8 cellular contexts compared by ENCODE assay signal in the genomic region with DNA sequence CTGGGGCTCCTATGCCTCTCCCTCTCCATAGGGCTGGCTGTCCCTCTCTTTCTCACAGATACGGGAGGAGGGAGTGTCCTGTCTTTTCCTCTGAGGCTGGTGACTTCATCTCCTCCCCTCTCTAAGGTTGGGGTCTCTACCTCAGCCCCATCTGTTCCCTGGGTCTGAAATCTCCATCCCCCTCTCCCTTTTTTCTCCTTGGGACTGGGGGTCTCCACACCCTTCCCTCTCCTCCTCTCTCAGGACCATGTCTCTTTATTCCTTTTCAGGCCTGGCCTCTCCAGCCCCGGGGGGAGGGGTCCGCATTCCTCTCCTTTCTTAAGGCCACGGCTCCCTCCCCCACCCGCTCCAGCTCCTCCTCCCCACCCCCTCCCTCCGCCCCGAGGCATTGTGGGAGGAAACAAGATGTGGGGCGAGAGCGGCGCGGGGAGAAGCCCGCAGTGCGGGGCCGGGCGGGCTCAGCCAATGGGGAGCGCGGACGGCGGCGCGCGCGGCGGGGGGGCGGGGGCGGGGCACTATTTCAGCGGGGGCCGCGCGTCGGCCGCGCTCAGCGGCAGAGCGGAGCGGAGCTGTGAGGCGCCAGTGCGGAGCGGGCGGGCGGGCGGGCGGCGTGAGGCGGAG. TPM values are rescaled to one million over a fixed set of nuclear protein-coding genes. Genes with fewer than 3 reads are reported as not detected.
DNase-seq lines count a peak whose midpoint lies in the region; ATAC-seq and TF ChIP-seq lines count a peak whose summit lies in the region.

A gene (plus strand): TSS at position 550 of the 621 bp plus-strand sequence. CDS start 3,672 bp downstream, outside the sequence.

- peaks cover 32% of the 10 kb centered on the region for H3K36me3 ChIP-seq in BLaER1
- peaks cover 11 to 29% of the 10 kb centered on the region in 2 donors for H3K36me3 ChIP-seq in duodenal mucosa (ENCODE audit: control insufficient read depth in 1 of 2, insufficient read depth in 2 of 2, low read length in 2 of 2)

- no peak for TF ChIP-seq CTCF in lower leg skin (IDR thresholded peaks at IDR 0.05)

- H3K9me3 Mint-ChIP-seq in activated CD4-positive, alpha-beta memory T cell treated with anti-CD3 and anti-CD28 coated beads, Interleukin-2, amount 10 ng/mL, durations not matched to agents 7 days and 5 days, result no peaks in the 10 kb centered on the region

- peak within 1 kb of the TSS; percentile 73 for H3K27ac Mint-ChIP-seq in activated CD4-positive, alpha-beta memory T cell treated with anti-CD3 and anti-CD28 coated beads, Interleukin-2, amount 10 ng/mL, durations not matched to agents 7 days and 5 days

- H3K27ac ChIP-seq in BLaER1, result peak within 1 kb of the TSS; percentile 95
- peak within 1 kb of the TSS; percentile 86 for H3K27ac ChIP-seq in duodenal mucosa (ENCODE audit: low read depth, low read length)

- WGBS in lower leg skin, 2 donors, result 0 to 1% methylated on average over 12 to 14 of the region's 45 CpGs

- H3K4me1 ChIP-seq in BLaER1 (peaks cover 53% of the 10 kb centered on the region), duodenal mucosa (ENCODE audit: control insufficient read depth in 1 of 2, insufficient read depth in 2 of 2, low read length in 2 of 2) (peaks cover 31 to 34% of the 10 kb centered on the region in 2 donors)

- CTCF ChIA-PET in activated CD4-positive, alpha-beta memory T cell treated with anti-CD3 and anti-CD28 coated beads, Interleukin-2, amount 10 ng/mL, durations not matched to agents 7 days and 5 days (lab: Charles Lee), result interaction anchor here (0.9 to 2.7 kb wide), 3 partner anchors 13 to 90 kb away, joined by 3 to 9 read pairs (median 3); a partner anchor contains a TSS

- H3K4me3 ChIP-seq in BLaER1 (peak within 1 kb of the TSS; percentile 99), duodenal mucosa (ENCODE audit: low read depth in 1 of 2, low read length in 2 of 2) (peak within 1 kb of the TSS; percentile 83 to 88), lower leg skin (ENCODE audit: low read depth, poor library complexity, severe bottlenecking) (peak within 1 kb of the TSS; percentile 87)

- H3K27me3 Mint-ChIP-seq in activated CD4-positive, alpha-beta memory T cell treated with anti-CD3 and anti-CD28 coated beads, Interleukin-2, amount 10 ng/mL, durations not matched to agents 7 days and 5 days, result peaks cover 24% of the 10 kb centered on the region

- H3K27me3 ChIP-seq in BLaER1 (no peaks in the 10 kb centered on the region), duodenal mucosa (ENCODE audit: control insufficient read depth in 1 of 2, insufficient read depth in 2 of 2, low read length in 2 of 2) (no peaks in the 10 kb centered on the region)

- intact Hi-C loops in lower leg skin (cut with DNase I; ENCODE audit: low total_unique reads), result no loop called here

- peak; percentile 93 for DNase-seq in NCI-H774 (lab: John Stamatoyannopoulos, UW)
- peak; percentile 92 for DNase-seq in activated CD4-positive, alpha-beta memory T cell treated with anti-CD3 and anti-CD28 coated beads, Interleukin-2, amount 10 ng/mL, durations not matched to agents 7 days and 5 days
- peak; percentile 88 to 98 for DNase-seq in lower leg skin (ENCODE audit: low spot score in 2 of 2)
- peak; percentile 92 for DNase-seq in stimulated activated CD4-positive, alpha-beta T cell treated with anti-CD3 and anti-CD28 coated beads, Interleukin-4, amount 100 ng/mL, for 4 hours

- no peak for TF ChIP-seq POLR2A in lower leg skin (IDR thresholded peaks at IDR 0.05)

- peaks cover 30% of the 10 kb centered on the region for H3K36me3 Mint-ChIP-seq in activated CD4-positive, alpha-beta memory T cell treated with anti-CD3 and anti-CD28 coated beads, Interleukin-2, amount 10 ng/mL, durations not matched to agents 7 days and 5 days (ENCODE audit: low read depth)

- no peaks in the 10 kb centered on the region for H3K9me3 ChIP-seq in BLaER1
- H3K9me3 ChIP-seq in duodenal mucosa (ENCODE audit: control insufficient read depth in 1 of 2, low read length in 2 of 2), result no peaks in the 10 kb centered on the region

- H3K9ac ChIP-seq in BLaER1 (peak within 1 kb of the TSS; percentile 97), duodenal mucosa (ENCODE audit: low read depth in 1 of 2, low read length in 2 of 2) (peak within 1 kb of the TSS; percentile 78 to 81)

- H4K20me1 ChIP-seq in BLaER1, result peaks cover 46% of the 10 kb centered on the region

- peaks cover 35% of the 10 kb centered on the region for H3K4me1 Mint-ChIP-seq in activated CD4-positive, alpha-beta memory T cell treated with anti-CD3 and anti-CD28 coated beads, Interleukin-2, amount 10 ng/mL, durations not matched to agents 7 days and 5 days

- peak within 1 kb of the TSS; percentile 88 for H3K4me3 Mint-ChIP-seq in activated CD4-positive, alpha-beta memory T cell treated with anti-CD3 and anti-CD28 coated beads, Interleukin-2, amount 10 ng/mL, durations not matched to agents 7 days and 5 days

- POLR2A ChIA-PET in activated CD4-positive, alpha-beta memory T cell treated with anti-CD3 and anti-CD28 coated beads, Interleukin-2, amount 10 ng/mL, durations not matched to agents 7 days and 5 days (lab: Charles Lee), result interaction anchor here (1.0 to 5.9 kb wide), 10 partner anchors 9 to 422 kb away, joined by 3 to 47 read pairs (median 6); a partner anchor contains a TSS

- peak within 1 kb of the TSS; percentile 92 for H3K4me2 ChIP-seq in BLaER1

- ATAC-seq in GM19372 (IDR thresholded peaks at IDR 0.05; ENCODE audit: low read depth, unreplicated experiment), result peak; percentile 61
- peak; percentile 44 for ATAC-seq in HG03565 (IDR thresholded peaks at IDR 0.05; ENCODE audit: unreplicated experiment)

RNA-seq across cellular contexts. Expression of the gene that starts here (rescaled TPM):
- 10 to 100 TPM; 29.4 to 29.7 TPM for total RNA-seq in activated CD4-positive, alpha-beta memory T cell treated with anti-CD3 and anti-CD28 coated beads, Interleukin-2, amount 10 ng/mL, durations not matched to agents 7 days and 5 days
- 10 to 100 TPM in 3 of 4 donors, 1 to 10 TPM in 1; 9.7 to 14.3 (median 10.9) TPM for total RNA-seq in lower leg skin

Comparison
In these comparisons a context has a peak if more than half of its experiments do, and no peak if none do; other contexts are left out.
1. Peak in every context shown above with its lines: DNase-seq, ATAC-seq, H3K4me3 ChIP-seq and H3K27ac ChIP-seq.